8 cellular contexts compared by ENCODE assay signal in the genomic region with DNA sequence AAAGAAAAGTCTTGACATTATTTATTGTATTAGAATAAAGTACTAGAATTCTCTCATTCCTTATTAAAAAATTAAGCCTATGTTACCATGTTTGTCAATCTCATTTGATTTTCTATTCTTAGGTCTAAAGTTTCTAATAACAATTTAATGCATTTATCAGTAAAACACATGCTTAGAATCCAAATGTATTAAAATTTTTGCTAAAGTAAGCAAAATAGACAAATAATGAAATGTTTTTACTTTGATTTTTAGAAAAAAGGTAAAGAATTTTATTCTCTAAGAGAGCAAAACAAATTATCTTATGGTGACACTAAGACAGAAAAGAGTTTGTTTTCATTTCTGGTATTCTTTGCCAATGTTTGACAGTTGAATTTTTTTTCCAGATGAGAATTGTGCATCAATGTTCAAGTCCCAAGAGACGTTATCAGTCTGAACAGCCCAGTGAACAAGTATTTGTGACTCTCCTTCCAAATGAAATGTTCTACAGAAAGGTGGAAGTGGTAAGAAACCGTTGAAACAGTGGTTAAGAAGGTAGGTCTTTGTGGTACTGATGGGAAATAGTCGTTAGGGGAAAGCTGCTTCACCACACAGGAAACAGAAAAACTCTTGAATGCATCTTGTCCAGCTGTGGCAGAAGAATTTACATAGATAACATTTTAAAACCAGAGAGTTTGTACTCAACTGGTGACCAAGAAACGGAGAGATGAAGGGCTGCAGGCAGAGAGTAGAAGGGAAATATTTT.
DNase-seq lines count a peak whose midpoint lies in the region; ATAC-seq, FAIRE-seq and TF ChIP-seq lines count a peak whose summit lies in the region.

No MANE protein-coding gene starts in this region.

- H3K36me3 ChIP-seq in H1 (ENCODE audit: control insufficient read depth in 2 of 4, insufficient read depth in 4 of 4, low read length in 3 of 4) (no peaks in the 10 kb centered on the region), psoas muscle (ENCODE audit: insufficient read depth in 1 of 2, low read depth in 1 of 2) (no peaks in the 10 kb centered on the region)

- H3K9ac ChIP-seq in H1 (replicated peaks in 1 of 4; ENCODE audit: extremely low read depth in 1 of 4, low read depth in 3 of 4, low read length in 3 of 4): no peak overlapping the region

- H2AK5ac ChIP-seq in H1 (ENCODE audit: low read depth, low read length): no peak overlapping the region

- no peak overlapping the region for H2BK12ac ChIP-seq in H1 (ENCODE audit: low read depth, low read length)

- H4K8ac ChIP-seq in H1 (ENCODE audit: extremely low read depth, insufficient read depth, low read length): no peak overlapping the region

- ATAC-seq in GM18499 (IDR thresholded peaks at IDR 0.05; ENCODE audit: insufficient read depth, unreplicated experiment) (peak; percentile 99), GM21717 (IDR thresholded peaks at IDR 0.05; ENCODE audit: unreplicated experiment) (peak; percentile 99), psoas muscle (no peak), sciatic nerve (no peak)

- no peak overlapping the region for H2BK15ac ChIP-seq in H1 (ENCODE audit: low read length)

- no peak overlapping the region for H3K4ac ChIP-seq in H1 (replicated peaks; ENCODE audit: insufficient read length, low read depth, low read length)

- no peaks in the 10 kb centered on the region for H3K79me2 ChIP-seq in H1 (ENCODE audit: control insufficient read depth in 1 of 2, insufficient read depth in 2 of 2, low read length in 2 of 2)

- H3K56ac ChIP-seq in H1 (replicated peaks; ENCODE audit: insufficient read length, low read depth, low read length): no peak overlapping the region

- H2BK5ac ChIP-seq in H1 (ENCODE audit: low read depth, low read length): no peak overlapping the region

- DNase-seq in LHCN-M2 (ENCODE audit: low read depth) (peak; percentile 20), H1 (ENCODE audit: low read depth in 1 of 2, low spot score in 2 of 2) (no peak), psoas muscle (no peak), sciatic nerve (ENCODE audit: low spot score) (no peak), iPS-NIHi11 (ENCODE audit: low spot score) (no peak), NCI-H82 treated with DMSO at 0.1 percent for 48 hours (lab: John Stamatoyannopoulos, UW; ENCODE audit: unreplicated experiment) (no peak)

- H3K9me3 ChIP-seq in H1 (ENCODE audit: insufficient read depth in 2 of 2, low read depth in 1 of 2, low read length in 1 of 2) (no peaks in the 10 kb centered on the region), psoas muscle (no peaks in the 10 kb centered on the region)

- no peaks in the 10 kb centered on the region for H4K20me1 ChIP-seq in H1 (replicated peaks in 1 of 2; ENCODE audit: control insufficient read depth in 1 of 2, insufficient read depth in 2 of 2, low read length in 2 of 2)

- no peak for TF ChIP-seq RAD21 in H1 (IDR thresholded peaks at IDR 0.05 in 1 of 2, conservative IDR thresholded peaks at IDR 0.05 in 1 of 2; ENCODE audit: low read depth in 2 of 2, low read length in 2 of 2)

- H3K27ac ChIP-seq in H1 (ENCODE audit: low read depth, low read length) (no peak overlapping the region), psoas muscle (no peak overlapping the region)

- H3K27me3 ChIP-seq in H1 (replicated peaks in 1 of 4; ENCODE audit: control insufficient read depth in 3 of 4, extremely low read depth in 1 of 4, insufficient read depth in 3 of 4, low read length in 3 of 4): no peaks in the 10 kb centered on the region
- H3K27me3 ChIP-seq in psoas muscle (ENCODE audit: insufficient read depth in 3 of 3, low read length in 2 of 3): no peaks in the 10 kb centered on the region

- no peak overlapping the region for H4K5ac ChIP-seq in H1 (ENCODE audit: insufficient read length, low read depth, low read length)

- H4K91ac ChIP-seq in H1 (replicated peaks; ENCODE audit: insufficient read length, low read length): no peak overlapping the region

- peak overlapping the region; percentile 3; the same call in 1 of the 2 replicates for H2AFZ ChIP-seq in H1 (ENCODE audit: low read length)

- H3K4me3 ChIP-seq in H1 (ENCODE audit: extremely low read depth in 1 of 4, insufficient read depth in 2 of 4, low read depth in 3 of 4, low read length in 4 of 4) (no peak overlapping the region), psoas muscle (no peak overlapping the region)

- no peak overlapping the region for H2BK120ac ChIP-seq in H1 (replicated peaks; ENCODE audit: low read depth, low read length)

- FAIRE-seq in H1 (lab: Jason Lieb, UNC): no peak

- H3K23ac ChIP-seq in H1 (ENCODE audit: insufficient read length): no peak overlapping the region

- CTCF ChIA-PET in H1 (lab: Charles Lee; ENCODE audit: partially characterized antibody): interaction anchor here (1.0 to 1.2 kb wide), 2 partner anchors 13 to 72 kb away, joined by 3 to 5 read pairs; no protein-coding TSS in a partner anchor

- POLR2A ChIA-PET in H1 (lab: Charles Lee; ENCODE audit: partially characterized antibody): no interaction called here

- no peak for TF ChIP-seq POLR2A in H1 (IDR thresholded peaks at IDR 0.05; ENCODE audit: control extremely low read depth in 1 of 2, low read depth in 2 of 2, low read length in 2 of 2)

- no peaks in the 10 kb centered on the region for H3K4me1 ChIP-seq in H1 (replicated peaks in 1 of 4; ENCODE audit: control insufficient read depth in 3 of 4, insufficient read depth in 4 of 4, low read length in 3 of 4)
- no peaks in the 10 kb centered on the region for H3K4me1 ChIP-seq in psoas muscle

- WGBS in H1 (ENCODE audit: extremely low coverage in 1 of 2, insufficient coverage in 1 of 2, insufficient read length in 1 of 2, insufficient replicate concordance in 2 of 2, low coverage in 1 of 2, low lambda C conversion rate in 2 of 2, missing lambda C conversion rate in 1 of 2), 2 experiments: 59% methylated on average over 4 of the region's 4 CpGs; no CpG with 5 or more reads in 1 of the 2 experiments
- 26 to 36% (median 31%) methylated on average over 4 of the region's 4 CpGs for WGBS in psoas muscle, 3 donors

- no peaks in the 10 kb centered on the region for H3K79me1 ChIP-seq in H1 (ENCODE audit: low read depth, low read length)

- no peaks in the 10 kb centered on the region for H3K23me2 ChIP-seq in H1 (ENCODE audit: low read depth, low read length)

- TF ChIP-seq CTCF in H1 (IDR thresholded peaks at IDR 0.05; ENCODE audit: control extremely low read depth in 1 of 3, insufficient read depth in 1 of 3, low read depth in 1 of 3, low read length in 3 of 3) (no peak), psoas muscle (IDR thresholded peaks at IDR 0.05) (no peak)

- no peak overlapping the region for H3K14ac ChIP-seq in H1 (ENCODE audit: insufficient read length)

- TF ChIP-seq EP300 in H1 (IDR thresholded peaks at IDR 0.05; ENCODE audit: borderline replicate concordance in 1 of 2, low read depth in 2 of 2, low read length in 2 of 2): no peak

- no peak overlapping the region for H3K18ac ChIP-seq in H1 (ENCODE audit: extremely low read depth, low read length)

- no peak overlapping the region for H2BK20ac ChIP-seq in H1 (ENCODE audit: low read length)

- no peak overlapping the region for H3K4me2 ChIP-seq in H1 (ENCODE audit: insufficient read depth in 1 of 2, low read depth in 2 of 2, low read length in 2 of 2)

- intact Hi-C loops in psoas muscle (cut with DNase I): no loop called here
- intact Hi-C loops in sciatic nerve (cut with DNase I): no loop called here

TF ChIP-seq in H1, 55 proteins besides CTCF, POLR2A, EP300 and RAD21:
- TF ChIP-seq MAFK (IDR thresholded peaks at IDR 0.05; ENCODE audit: low read depth, low read length): no peak

Comparison
In these comparisons a context has a peak if more than half of its experiments do, and no peak if none do; other contexts are left out.
1. ATAC-seq: peak in GM18499 (single experiment) and GM21717 (single experiment); none in psoas muscle (0 of 4) and sciatic nerve (single experiment).